In genomic region chr21:14697769-14698168, GRCh38 we compare ENCODE assay signal across 25 cellular contexts.
"Had no signal": no experiment of that assay in that cellular context is flagged by ENCODE, and none has a peak within 500 bp of the region (broad histone marks: within the 10 kb centered on the region; RNA-seq: fewer than 3 reads in every experiment).

No MANE protein-coding gene starts in this region.

- H3K27ac Mint-ChIP-seq: dendritic cell treated with granulocyte-macrophage colony-stimulating factor and Interleukin-4, amounts not matched to agents 40 ng/mL and 50 ng/mL, for 4 days; effector memory CD8-positive, alpha-beta T cell; endodermal cell had no signal

- H3K9me3 ChIP-seq: colonic mucosa, esophagus muscularis mucosa, esophagus squamous epithelium, gastrocnemius medialis, gastroesophageal sphincter, heart left ventricle, heart right ventricle had no signal

- ATAC-seq: effector memory CD8-positive, alpha-beta T cell; esophagus mucosa; foreskin keratinocyte; gastrocnemius medialis; gastroesophageal sphincter; heart left ventricle; heart right ventricle had no signal

- H3K27me3 ChIP-seq: colonic mucosa, dorsolateral prefrontal cortex, esophagus muscularis mucosa, esophagus squamous epithelium, foreskin keratinocyte, gastrocnemius medialis, gastroesophageal sphincter, heart left ventricle, heart right ventricle had no signal

- H3K36me3 ChIP-seq: colonic mucosa, esophagus muscularis mucosa, esophagus squamous epithelium, gastrocnemius medialis, gastroesophageal sphincter, heart left ventricle, heart right ventricle had no signal

- H3K4me1 ChIP-seq: colonic mucosa, esophagus muscularis mucosa, esophagus squamous epithelium, foreskin keratinocyte, gastrocnemius medialis, gastroesophageal sphincter, heart left ventricle, heart right ventricle had no signal

- H3K9me3 Mint-ChIP-seq: effector memory CD8-positive, alpha-beta T cell; endodermal cell had no signal

- DNase-seq: colonic mucosa; cortex of kidney; dermis blood vessel endothelial cell; dorsolateral prefrontal cortex; effector CD4-positive, alpha-beta T cell; effector CD8-positive, alpha-beta T cell; effector memory CD4-positive, alpha-beta T cell; effector memory CD8-positive, alpha-beta T cell; endodermal cell; erythroblast; esophagus squamous epithelium; foreskin fibroblast; foreskin keratinocyte; foreskin melanocyte; gastrocnemius medialis; glutamatergic neuron; head of caudate nucleus; heart left ventricle; heart right ventricle had no signal

- H3K4me3 ChIP-seq: colonic mucosa, coronary artery, dorsolateral prefrontal cortex, esophagus muscularis mucosa, esophagus squamous epithelium, gastrocnemius medialis, gastroesophageal sphincter, heart left ventricle, heart right ventricle had no signal

- H3K27ac ChIP-seq: colonic mucosa, coronary artery, dorsolateral prefrontal cortex, epithelial cell of prostate, esophagus muscularis mucosa, esophagus squamous epithelium, foreskin keratinocyte, gastrocnemius medialis, gastroesophageal sphincter, heart left ventricle, heart right ventricle had no signal

- H3K4me3 Mint-ChIP-seq: dendritic cell treated with granulocyte-macrophage colony-stimulating factor and Interleukin-4, amounts not matched to agents 40 ng/mL and 50 ng/mL, for 4 days; effector memory CD8-positive, alpha-beta T cell; endodermal cell had no signal

- H3K27me3 Mint-ChIP-seq: dendritic cell treated with granulocyte-macrophage colony-stimulating factor and Interleukin-4, amounts not matched to agents 40 ng/mL and 50 ng/mL, for 4 days; effector memory CD8-positive, alpha-beta T cell had no signal
